ENCODE assay signal across 13 cellular contexts in genomic region chr17:48795444-48796162, GRCh38. TPM values are rescaled to one million over a fixed set of nuclear protein-coding genes. Genes with fewer than 3 reads are reported as not detected.
DNase-seq lines count a peak whose midpoint lies in the region; ATAC-seq and TF ChIP-seq lines count a peak whose summit lies in the region.
"Had no signal": no experiment of that assay in that cellular context is flagged by ENCODE, and none has a peak within 500 bp of the region (broad histone marks: within the 10 kb centered on the region; RNA-seq: fewer than 3 reads in every experiment).

No MANE protein-coding gene starts in this region.

- no peaks in the 10 kb centered on the region for H3K9me3 Mint-ChIP-seq in CD4-positive, alpha-beta memory T cell
- H3K9me3 Mint-ChIP-seq in activated naive CD4-positive, alpha-beta T cell treated with anti-CD3 and anti-CD28 coated beads for 36 hours = no peaks in the 10 kb centered on the region
- H3K9me3 Mint-ChIP-seq in activated T-helper 17 cell treated with anti-CD3 and anti-CD28 coated beads, Interleukin-2, amount 50 U/mL, for 72 hours = no peaks in the 10 kb centered on the region

- H3K36me3 ChIP-seq in CD4-positive, alpha-beta memory T cell (ENCODE audit: insufficient read depth, low read length) = no peaks in the 10 kb centered on the region
- H3K36me3 ChIP-seq: HAP-1, tibial nerve had no signal

- DNase-seq in Daoy (ENCODE audit: low read depth) = peak; percentile 48
- peak; percentile 67 for DNase-seq in RPMI7951 (ENCODE audit: low read depth)
- DNase-seq in foreskin fibroblast = peak; percentile 78 to 88
- DNase-seq in renal cortical epithelial cell (ENCODE audit: low read depth) = peak; percentile 97
- DNase-seq in CD4-positive, alpha-beta memory T cell = no peak
- no peak for DNase-seq in activated naive CD4-positive, alpha-beta T cell treated with anti-CD3 and anti-CD28 coated beads for 36 hours
- DNase-seq: DMS79, nucleus accumbens, SIG-M5 had no signal

- no peak overlapping the region for H3K27ac ChIP-seq in CD4-positive, alpha-beta memory T cell (ENCODE audit: low read depth, low read length)

- H3K9me3 ChIP-seq in CD4-positive, alpha-beta memory T cell (ENCODE audit: control insufficient read depth in 1 of 2, low read length in 2 of 2) = no peaks in the 10 kb centered on the region
- H3K9me3 ChIP-seq: HAP-1, tibial nerve had no signal

- H3K4me1 Mint-ChIP-seq in CD4-positive, alpha-beta memory T cell = no peaks in the 10 kb centered on the region
- no peaks in the 10 kb centered on the region for H3K4me1 Mint-ChIP-seq in activated naive CD4-positive, alpha-beta T cell treated with anti-CD3 and anti-CD28 coated beads for 36 hours (ENCODE audit: low read depth)
- H3K4me1 Mint-ChIP-seq in activated T-helper 17 cell treated with anti-CD3 and anti-CD28 coated beads, Interleukin-2, amount 50 U/mL, for 72 hours = no peaks in the 10 kb centered on the region

- CTCF ChIA-PET in CD4-positive, alpha-beta memory T cell (lab: Charles Lee; ENCODE audit: partially characterized antibody) = interaction anchor here (1.2 kb wide), 1 partner anchor 83 kb away, joined by 3 read pairs; no protein-coding TSS in a partner anchor
- CTCF ChIA-PET in activated naive CD4-positive, alpha-beta T cell treated with anti-CD3 and anti-CD28 coated beads for 36 hours (lab: Charles Lee) = interaction anchor here (1.0 kb wide), 1 partner anchor 84 kb away, joined by 3 read pairs; no protein-coding TSS in a partner anchor

- intact Hi-C loops in CD4-positive, alpha-beta memory T cell (cut with micrococcal nuclease) = no loop called here
- intact Hi-C loops in activated naive CD4-positive, alpha-beta T cell treated with anti-CD3 and anti-CD28 coated beads for 36 hours (cut with micrococcal nuclease) = no loop called here

- peaks cover 15 to 38% of the 10 kb centered on the region in 2 donors for H3K27me3 Mint-ChIP-seq in CD4-positive, alpha-beta memory T cell
- peaks cover 18% of the 10 kb centered on the region for H3K27me3 Mint-ChIP-seq in activated naive CD4-positive, alpha-beta T cell treated with anti-CD3 and anti-CD28 coated beads for 36 hours (ENCODE audit: low read depth)
- H3K27me3 Mint-ChIP-seq in activated T-helper 17 cell treated with anti-CD3 and anti-CD28 coated beads, Interleukin-2, amount 50 U/mL, for 72 hours = peaks cover 36% of the 10 kb centered on the region

- POLR2A ChIA-PET in CD4-positive, alpha-beta memory T cell (lab: Charles Lee; ENCODE audit: partially characterized antibody) = no interaction called here

- H3K27me3 ChIP-seq in CD4-positive, alpha-beta memory T cell (ENCODE audit: insufficient read depth, low read length) = no peaks in the 10 kb centered on the region

- no peaks in the 10 kb centered on the region for H3K4me1 ChIP-seq in CD4-positive, alpha-beta memory T cell (ENCODE audit: insufficient read depth, low read length)
- H3K4me1 ChIP-seq: HAP-1, tibial nerve had no signal

- H3K27ac Mint-ChIP-seq in CD4-positive, alpha-beta memory T cell = no peak overlapping the region
- H3K27ac Mint-ChIP-seq in activated naive CD4-positive, alpha-beta T cell treated with anti-CD3 and anti-CD28 coated beads for 36 hours = no peak overlapping the region
- no peak overlapping the region for H3K27ac Mint-ChIP-seq in activated T-helper 17 cell treated with anti-CD3 and anti-CD28 coated beads, Interleukin-2, amount 50 U/mL, for 72 hours

- H3K36me3 Mint-ChIP-seq in CD4-positive, alpha-beta memory T cell = no peaks in the 10 kb centered on the region
- no peaks in the 10 kb centered on the region for H3K36me3 Mint-ChIP-seq in activated naive CD4-positive, alpha-beta T cell treated with anti-CD3 and anti-CD28 coated beads for 36 hours (ENCODE audit: low read depth)
- no peaks in the 10 kb centered on the region for H3K36me3 Mint-ChIP-seq in activated T-helper 17 cell treated with anti-CD3 and anti-CD28 coated beads, Interleukin-2, amount 50 U/mL, for 72 hours (ENCODE audit: low read depth)

- H3K4me3 ChIP-seq in foreskin fibroblast (ENCODE audit: low read depth in 1 of 2, low read length in 2 of 2) = no peak overlapping the region
- H3K4me3 ChIP-seq in CD4-positive, alpha-beta memory T cell (ENCODE audit: low read length in 2 of 2) = no peak overlapping the region
- H3K4me3 ChIP-seq: HAP-1, tibial nerve had no signal

- no peak for TF ChIP-seq CTCF in foreskin fibroblast (IDR thresholded peaks at IDR 0.05; ENCODE audit: low read depth, low read length)

- no peak overlapping the region for H3K4me3 Mint-ChIP-seq in CD4-positive, alpha-beta memory T cell
- H3K4me3 Mint-ChIP-seq in activated naive CD4-positive, alpha-beta T cell treated with anti-CD3 and anti-CD28 coated beads for 36 hours = no peak overlapping the region
- H3K4me3 Mint-ChIP-seq in activated T-helper 17 cell treated with anti-CD3 and anti-CD28 coated beads, Interleukin-2, amount 50 U/mL, for 72 hours = no peak overlapping the region

- ATAC-seq in activated T-helper 17 cell treated with anti-CD3 and anti-CD28 coated beads, Interleukin-2, amount 50 U/mL, for 72 hours (replicated peaks) = no peak
- ATAC-seq in GM18867 (IDR thresholded peaks at IDR 0.05; ENCODE audit: unreplicated experiment) = no peak

RNA-seq across cellular contexts. Expression of gene TTLL6, which starts 21.4 kb away (rescaled TPM):
- not detected in 2 replicates for total RNA-seq in Daoy (2014; rRNA removed; shearing (Covaris generic))
- total RNA-seq in RPMI7951 (2014; rRNA removed; shearing (Covaris generic)) = 0.39 and 0.60 TPM in 2 replicates
- 0.35 and 0.45 TPM in 2 replicates for total RNA-seq in renal cortical epithelial cell
- total RNA-seq in CD4-positive, alpha-beta memory T cell = not detected
- polyA plus RNA-seq in CD4-positive, alpha-beta memory T cell = not detected
- total RNA-seq in activated naive CD4-positive, alpha-beta T cell treated with anti-CD3 and anti-CD28 coated beads for 36 hours = not detected
- not detected for total RNA-seq in activated T-helper 17 cell treated with anti-CD3 and anti-CD28 coated beads, Interleukin-2, amount 50 U/mL, for 72 hours

RNA-seq across cellular contexts. Expression of gene CALCOCO2, which starts 35.2 kb away (rescaled TPM):
- total RNA-seq in Daoy (2014; rRNA removed; shearing (Covaris generic)) = 11.0 and 20.9 TPM in 2 replicates
- 39.8 and 48.8 TPM in 2 replicates for total RNA-seq in RPMI7951 (2014; rRNA removed; shearing (Covaris generic))
- 32.8 and 62.6 TPM in 2 replicates for total RNA-seq in renal cortical epithelial cell
- total RNA-seq in CD4-positive, alpha-beta memory T cell = 100 to 1,000 TPM; 107 to 118 TPM
- polyA plus RNA-seq in CD4-positive, alpha-beta memory T cell = 100 to 1,000 TPM; 169 to 196 TPM
- total RNA-seq in activated naive CD4-positive, alpha-beta T cell treated with anti-CD3 and anti-CD28 coated beads for 36 hours = 10 to 100 TPM; 78.2 to 80.3 TPM
- total RNA-seq in activated T-helper 17 cell treated with anti-CD3 and anti-CD28 coated beads, Interleukin-2, amount 50 U/mL, for 72 hours = 100 to 1,000 TPM; 101 to 130 TPM

Comparison
In these comparisons a context has a peak if more than half of its experiments do, and no peak if none do; other contexts are left out.
1. DNase-seq: peak in Daoy (single experiment), RPMI7951 (single experiment), foreskin fibroblast (2 of 2) and renal cortical epithelial cell (single experiment); none in CD4-positive, alpha-beta memory T cell (0 of 5) and activated naive CD4-positive, alpha-beta T cell treated with anti-CD3 and anti-CD28 coated beads for 36 hours (single experiment).